In genomic region chr2:233413046-233413445, GRCh38 we compare ENCODE assay signal across 1 cellular context.
TF ChIP-seq lines count a peak whose summit lies in the region.

No MANE protein-coding gene starts in this region.

TF ChIP-seq in SK-N-SH treated with all-trans-retinoic acid at 6 μM for 48 hours, 23 proteins besides CTCF, POLR2A, EP300 and RAD21 (continued from another document):
- TF ChIP-seq CREB5 (CRISPR knock-in tag; IDR thresholded peaks at IDR 0.05; ENCODE audit: low read depth) (no peak), ZNF565 (CRISPR knock-in tag; conservative IDR thresholded peaks at IDR 0.05; ENCODE audit: low read depth) (no peak)
